Comparison of ENCODE assay signal across 2 cellular contexts in genomic region chr6:93562566-93562965, GRCh38.
TF ChIP-seq lines count a peak whose summit lies in the region.

No MANE protein-coding gene starts in this region.

TF ChIP-seq in H1, 55 proteins besides CTCF, POLR2A, EP300 and RAD21:
- TF ChIP-seq RNF2 (IDR thresholded peaks at IDR 0.05; ENCODE audit: borderline replicate concordance, low read depth, low read length, missing control alignments, poor library complexity, severe bottlenecking): no peak
- no peak for TF ChIP-seq CREB1 (IDR thresholded peaks at IDR 0.05)
- TF ChIP-seq KDM4A (IDR thresholded peaks at IDR 0.05; ENCODE audit: low read depth, low read length, severe bottlenecking): no peak
- no peak for TF ChIP-seq CHD2 (IDR thresholded peaks at IDR 0.05; ENCODE audit: low read length)
- TF ChIP-seq RXRA (IDR thresholded peaks at IDR 0.05; ENCODE audit: insufficient read depth, low read depth, low read length): no peak
- TF ChIP-seq TAF7 (optimal IDR thresholded peaks at IDR 0.05; ENCODE audit: borderline replicate concordance, low read depth, low read length): no peak
- TF ChIP-seq SIN3A (conservative IDR thresholded peaks at IDR 0.05 in 1 of 2, IDR thresholded peaks at IDR 0.05 in 1 of 2; ENCODE audit: low read depth in 1 of 2, low read length in 2 of 2): no peak
- TF ChIP-seq ATF2 (IDR thresholded peaks at IDR 0.05; ENCODE audit: low read length): no peak
- no peak for TF ChIP-seq FOSL1 (IDR thresholded peaks at IDR 0.05; ENCODE audit: insufficient read depth, low read depth, low read length)
- no peak for TF ChIP-seq BACH1 (IDR thresholded peaks at IDR 0.05; ENCODE audit: low read length)
- no peak for TF ChIP-seq NRF1 (IDR thresholded peaks at IDR 0.05; ENCODE audit: low read depth, low read length)
- TF ChIP-seq YY1 (IDR thresholded peaks at IDR 0.05; ENCODE audit: low read depth, low read length): no peak
- no peak for TF ChIP-seq CEBPB (IDR thresholded peaks at IDR 0.05; ENCODE audit: low read depth, low read length)
- no peak for TF ChIP-seq SIRT6 (IDR thresholded peaks at IDR 0.05; ENCODE audit: low read length)
- no peak for TF ChIP-seq KDM1A (IDR thresholded peaks at IDR 0.05; ENCODE audit: borderline replicate concordance, low read length)
- no peak for TF ChIP-seq CTBP2 (IDR thresholded peaks at IDR 0.05; ENCODE audit: borderline replicate concordance, insufficient read depth, insufficient read length, low read length)
- no peak for TF ChIP-seq BCL11A (IDR thresholded peaks at IDR 0.05; ENCODE audit: low read depth in 2 of 2, low read length in 2 of 2)
- TF ChIP-seq POLR2AphosphoS5 (IDR thresholded peaks at IDR 0.05; ENCODE audit: low read depth, low read length): no peak

TF ChIP-seq in SK-N-SH, 30 proteins besides CTCF, POLR2A, EP300 and RAD21:
- TF ChIP-seq RXRA (IDR thresholded peaks at IDR 0.05; ENCODE audit: borderline replicate concordance, low read depth) (no peak), YY1 (IDR thresholded peaks at IDR 0.05; ENCODE audit: low read depth) (no peak), EZH2phosphoT487 (IDR thresholded peaks at IDR 0.05; ENCODE audit: borderline replicate concordance, low read depth) (no peak), PBX3 (IDR thresholded peaks at IDR 0.05) (no peak), SIN3A (IDR thresholded peaks at IDR 0.05; ENCODE audit: borderline replicate concordance, low read depth, low read length) (no peak), FOXJ3 (CRISPR knock-in tag; IDR thresholded peaks at IDR 0.05) (no peak), POLR2AphosphoS5 (IDR thresholded peaks at IDR 0.05; ENCODE audit: low read depth, low read length) (no peak), JUND (IDR thresholded peaks at IDR 0.05) (no peak), RFX5 (IDR thresholded peaks at IDR 0.05; ENCODE audit: low read length) (no peak), ZBTB33 (IDR thresholded peaks at IDR 0.05; ENCODE audit: borderline replicate concordance, low read depth) (no peak), USF1 (IDR thresholded peaks at IDR 0.05; ENCODE audit: borderline replicate concordance, low read depth) (no peak), TCF12 (IDR thresholded peaks at IDR 0.05) (no peak), REST (IDR thresholded peaks at IDR 0.05; ENCODE audit: low read depth, low read length) (no peak), RCOR1 (IDR thresholded peaks at IDR 0.05; ENCODE audit: low read length) (no peak), NRF1 (IDR thresholded peaks at IDR 0.05; ENCODE audit: low read depth, low read length) (no peak), FOSL2 (IDR thresholded peaks at IDR 0.05; ENCODE audit: borderline replicate concordance, low read depth) (no peak), GABPA (IDR thresholded peaks at IDR 0.05; ENCODE audit: low read depth) (no peak), GATA2 (CRISPR knock-in tag; IDR thresholded peaks at IDR 0.05) (no peak), CHD2 (IDR thresholded peaks at IDR 0.05; ENCODE audit: low read length, partially characterized antibody) (no peak), TEAD4 (IDR thresholded peaks at IDR 0.05; ENCODE audit: borderline replicate concordance, insufficient read depth) (no peak)
